In genomic region chr6:21588812-21589811, GRCh38 we compare ENCODE assay signal across 8 cellular contexts. TPM values are rescaled to one million over a fixed set of nuclear protein-coding genes. Genes with fewer than 3 reads are reported as not detected.
DNase-seq lines count a peak whose midpoint lies in the region; ATAC-seq and TF ChIP-seq lines count a peak whose summit lies in the region.

No MANE protein-coding gene starts in this region.

- intact Hi-C loops in esophagus muscularis mucosa (cut with DNase I), result loop anchor here (2.0 kb wide), 1 partner anchor 1024 kb away; no protein-coding TSS in a partner anchor

- H3K36me3 Mint-ChIP-seq in activated T-cell treated with anti-CD3 and anti-CD28 coated beads, Interleukin-2, amount 50 U/mL, for 4 hours (ENCODE audit: insufficient read depth), result no peaks in the 10 kb centered on the region

- H3K27me3 Mint-ChIP-seq in activated T-cell treated with anti-CD3 and anti-CD28 coated beads, Interleukin-2, amount 50 U/mL, for 4 hours (ENCODE audit: low read depth), result peaks cover 42% of the 10 kb centered on the region

- peak overlapping the region; percentile 92 for H3K4me3 ChIP-seq in Jurkat, Clone E6-1 (ENCODE audit: low read length)
- H3K4me3 ChIP-seq in esophagus muscularis mucosa, result peak overlapping the region; percentile 62 to 66 (median 66)

- ATAC-seq in GM21576 (IDR thresholded peaks at IDR 0.05; ENCODE audit: unreplicated experiment), result peak; percentile 30
- ATAC-seq in activated T-cell treated with anti-CD3 and anti-CD28 coated beads, Interleukin-2, amount 50 U/mL, for 4 hours, result peak; percentile 63 to 70

- H3K36me3 ChIP-seq in esophagus muscularis mucosa, result no peaks in the 10 kb centered on the region

- no peak for TF ChIP-seq POLR2A in esophagus muscularis mucosa (IDR thresholded peaks at IDR 0.05; ENCODE audit: low read depth)

- DNase-seq in DMS79 treated with DMSO at 0.1 percent for 48 hours (lab: John Stamatoyannopoulos, UW) (peak; percentile 88), OCI-M2 (lab: John Stamatoyannopoulos, UW; ENCODE audit: unreplicated experiment) (peak; percentile 56), esophagus muscularis mucosa (ENCODE audit: extremely low spot score) (peak; percentile 95), myocyte (ENCODE audit: low read depth) (peak; percentile 89)
- DNase-seq in Jurkat, Clone E6-1 (ENCODE audit: low read depth, low spot score), result peak; percentile 89
- DNase-seq in activated T-cell treated with anti-CD3 and anti-CD28 coated beads, Interleukin-2, amount 50 U/mL, for 4 hours, result peak; percentile 73
- DNase-seq in stimulated activated naive CD4-positive, alpha-beta T cell (lab: John Stamatoyannopoulos, UW), result peak; percentile 36 to 76 (median 64)

- peaks cover 9% of the 10 kb centered on the region for H3K4me1 Mint-ChIP-seq in activated T-cell treated with anti-CD3 and anti-CD28 coated beads, Interleukin-2, amount 50 U/mL, for 4 hours (ENCODE audit: low read depth)

- peaks cover 9 to 31% (median 24%) of the 10 kb centered on the region in 4 donors for H3K4me1 ChIP-seq in esophagus muscularis mucosa

- peak overlapping the region; percentile 88 for H3K4me3 Mint-ChIP-seq in activated T-cell treated with anti-CD3 and anti-CD28 coated beads, Interleukin-2, amount 50 U/mL, for 4 hours

- H3K9me3 ChIP-seq in esophagus muscularis mucosa, result no peaks in the 10 kb centered on the region

- no peak for TF ChIP-seq EP300 in esophagus muscularis mucosa (IDR thresholded peaks at IDR 0.05)

- peak overlapping the region; percentile 71 to 84 (median 80) for H3K27ac ChIP-seq in esophagus muscularis mucosa (replicated peaks in 1 of 4)

- H3K9me3 Mint-ChIP-seq in activated T-cell treated with anti-CD3 and anti-CD28 coated beads, Interleukin-2, amount 50 U/mL, for 4 hours, result no peaks in the 10 kb centered on the region

- H3K27me3 ChIP-seq in esophagus muscularis mucosa, result no peaks in the 10 kb centered on the region

- WGBS in esophagus muscularis mucosa, result under 1% methylated on average over 42 of the region's 42 CpGs

- TF ChIP-seq CTCF in esophagus muscularis mucosa (IDR thresholded peaks at IDR 0.05), result peak; percentile 81 to 92 (median 90)

RNA-seq across cellular contexts. Expression of gene SOX4, which starts 4.4 kb away (rescaled TPM):
- polyA plus RNA-seq in Jurkat, Clone E6-1 (2012; ENCODE audit: insufficient read depth, insufficient read length), result 59.2 TPM
- 1 to 10 TPM in 1 of 3 donors, under 1 TPM in 2; 0.63 to 1.3 (median 0.71) TPM for total RNA-seq in activated T-cell treated with anti-CD3 and anti-CD28 coated beads, Interleukin-2, amount 50 U/mL, for 4 hours
- 1 to 10 TPM; 4.1 to 6.5 (median 4.8) TPM for total RNA-seq in esophagus muscularis mucosa
- 20.1 and 26.4 TPM in 2 replicates for total RNA-seq in myocyte
- polyA plus RNA-seq in myocyte (2012), result 7.8 TPM

Comparison
In these comparisons a context has a peak if more than half of its experiments do, and no peak if none do; other contexts are left out.
1. Peak in every context shown above with its lines: DNase-seq, ATAC-seq, H3K4me3 ChIP-seq and H3K27ac ChIP-seq.